ENCODE assay signal across 20 cellular contexts in the genomic region with DNA sequence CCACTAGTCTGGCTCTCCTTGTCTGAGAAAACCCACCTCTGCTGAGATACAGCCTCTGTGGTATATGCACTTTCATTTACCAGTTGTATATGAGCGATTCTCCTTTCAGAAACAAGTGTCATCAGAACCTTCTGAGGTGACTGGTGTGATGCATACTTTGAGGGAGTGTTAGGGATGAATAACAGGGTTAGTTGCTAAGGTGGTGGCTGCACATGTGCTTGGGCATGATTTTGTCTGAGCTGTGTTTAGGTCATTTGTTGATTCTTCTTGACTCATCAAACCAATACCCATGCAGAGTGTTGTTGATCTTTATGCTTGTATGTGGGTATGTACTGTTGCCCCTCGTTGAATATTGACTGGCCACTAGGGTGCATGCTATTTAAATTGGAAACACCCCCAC. TPM values are rescaled to one million over a fixed set of nuclear protein-coding genes. Genes with fewer than 3 reads are reported as not detected.
DNase-seq lines count a peak whose midpoint lies in the region; ATAC-seq, FAIRE-seq and TF ChIP-seq lines count a peak whose summit lies in the region.
"Had no signal": no experiment of that assay in that cellular context is flagged by ENCODE, and none has a peak within 500 bp of the region (broad histone marks: within the 10 kb centered on the region; RNA-seq: fewer than 3 reads in every experiment).

No MANE protein-coding gene starts in this region.

- intact Hi-C loops in kidney (cut with DNase I): no loop called here

- TF ChIP-seq CTCF in WTC11 (IDR thresholded peaks at IDR 0.05) (no peak), foreskin fibroblast (IDR thresholded peaks at IDR 0.05; ENCODE audit: low read depth, low read length) (no peak), kidney (IDR thresholded peaks at IDR 0.05; ENCODE audit: borderline replicate concordance, extremely low read depth, insufficient read depth) (no peak)

- peaks cover 6% of the 10 kb centered on the region; the same call in 1 of the 2 replicates for H3K36me3 Mint-ChIP-seq in WTC11

- peaks cover 13% of the 10 kb centered on the region for H3K4me1 Mint-ChIP-seq in WTC11

- peaks cover 3% of the 10 kb centered on the region; the same call in 1 of the 2 replicates for H3K9me3 Mint-ChIP-seq in WTC11

- H3K36me3 ChIP-seq in kidney (ENCODE audit: control insufficient read depth in 1 of 2, insufficient read depth in 2 of 2, low read length in 2 of 2): no peaks in the 10 kb centered on the region
- H3K36me3 ChIP-seq: MG63, neutrophil had no signal

- no peak overlapping the region for H3K27ac ChIP-seq in kidney (ENCODE audit: low read depth in 2 of 2, low read length in 2 of 2)
- H3K27ac ChIP-seq: neutrophil had no signal

- H3K4me3 ChIP-seq in foreskin fibroblast (ENCODE audit: low read depth in 1 of 2, low read length in 2 of 2) (no peak overlapping the region), kidney (ENCODE audit: low read length in 2 of 2) (no peak overlapping the region)
- H3K4me3 ChIP-seq: MG63 had no signal

- POLR2A ChIA-PET in WTC11 (lab: Charles Lee): no interaction called here

- peaks cover 0 to 10% of the 10 kb centered on the region in 2 donors for H3K4me1 ChIP-seq in kidney (ENCODE audit: control insufficient read depth in 1 of 2, insufficient read depth in 1 of 2, low read depth in 1 of 2, low read length in 2 of 2)

- peak; percentile 18 for DNase-seq in activated CD4-positive, alpha-beta T cell treated with anti-CD3 and anti-CD28 coated beads for 48 hours
- DNase-seq in activated CD4-positive, alpha-beta T cell treated with anti-CD3 and anti-CD28 coated beads for 4 hours: no peak
- DNase-seq in HCEC 1CT: peak; percentile 2
- DNase-seq in WTC11 (ENCODE audit: low spot score): no peak
- peak; percentile 11 to 29 for DNase-seq in foreskin fibroblast
- no peak for DNase-seq in kidney
- DNase-seq in COR-L47 (lab: John Stamatoyannopoulos, UW): no peak
- DNase-seq in GM12891 (ENCODE audit: insufficient read length, low spot score): no peak
- DNase-seq: activated effector memory CD4-positive, alpha-beta T cell treated with anti-CD3 and anti-CD28 coated beads, Interleukin-2, amount 50 U/mL, for 16 hours; MG63; NCI-H226; RPMI8226; stimulated activated naive CD4-positive, alpha-beta T cell; SW 1271; trophoblast cell had no signal

- no peak for FAIRE-seq in kidney (lab: Jason Lieb, UNC)
- no peak for FAIRE-seq in GM12891 (lab: Jason Lieb, UNC)
- FAIRE-seq: A204.1, colon, endometrium had no signal

- H3K4me3 Mint-ChIP-seq in WTC11: no peak overlapping the region
- H3K4me3 Mint-ChIP-seq: CD14-positive monocyte had no signal

- no peaks in the 10 kb centered on the region for H3K9me3 ChIP-seq in kidney (ENCODE audit: control insufficient read depth in 1 of 2, low read length in 2 of 2)
- H3K9me3 ChIP-seq: MG63, neutrophil had no signal

- ATAC-seq in WTC11: no peak

- CTCF ChIA-PET in WTC11 (lab: Charles Lee): no interaction called here

- peak overlapping the region; percentile 52; the same call in 1 of the 2 replicates for H3K27ac Mint-ChIP-seq in WTC11

- no peak overlapping the region for H3K9ac ChIP-seq in kidney (ENCODE audit: low read length in 2 of 2)

- TF ChIP-seq POLR2A in GM12891 (IDR thresholded peaks at IDR 0.05; ENCODE audit: low read depth, low read length): no peak

- H3K27me3 Mint-ChIP-seq in WTC11 (ENCODE audit: low read depth): no peaks in the 10 kb centered on the region

TF ChIP-seq in WTC11, 78 proteins besides CTCF, POLR2A, EP300 and RAD21 (continues in another document):
- no peak for TF ChIP-seq ZNF512 (CRISPR knock-in tag; IDR thresholded peaks at IDR 0.05; ENCODE audit: borderline replicate concordance)
- no peak for TF ChIP-seq NR1H2 (CRISPR knock-in tag; IDR thresholded peaks at IDR 0.05)
- no peak for TF ChIP-seq ZNF671 (CRISPR knock-in tag; IDR thresholded peaks at IDR 0.05)
- TF ChIP-seq TCF7 (CRISPR knock-in tag; IDR thresholded peaks at IDR 0.05; ENCODE audit: low read depth): no peak
- no peak for TF ChIP-seq SMAD4 (CRISPR knock-in tag; IDR thresholded peaks at IDR 0.05)
- no peak for TF ChIP-seq CDX4 (CRISPR knock-in tag; IDR thresholded peaks at IDR 0.05; ENCODE audit: borderline replicate concordance)
- no peak for TF ChIP-seq MYBL2 (CRISPR knock-in tag; IDR thresholded peaks at IDR 0.05)
- TF ChIP-seq ZNF416 (CRISPR knock-in tag; IDR thresholded peaks at IDR 0.05): no peak

TF ChIP-seq in GM12891, 5 proteins besides CTCF, POLR2A, EP300 and RAD21:
- TF ChIP-seq POU2F2 (IDR thresholded peaks at IDR 0.05; ENCODE audit: low read depth, low read length) (no peak), PAX5 (IDR thresholded peaks at IDR 0.05; ENCODE audit: insufficient read depth, low read length, severe bottlenecking) (no peak), POLR2AphosphoS5 (IDR thresholded peaks at IDR 0.05; ENCODE audit: low read depth, low read length) (no peak), SPI1 (IDR thresholded peaks at IDR 0.05; ENCODE audit: low read depth, low read length) (no peak), TAF1 (IDR thresholded peaks at IDR 0.05; ENCODE audit: low read depth, low read length) (no peak)
TF ChIP-seq in GM12891: peak in this region for 0.

RNA-seq across cellular contexts. Expression of gene DTD1, which starts 25.7 kb away (rescaled TPM):
- total RNA-seq in WTC11 (2021) (69.8 to 71.1 TPM (median 70.1 TPM) in 3 replicates), kidney (45.3 TPM)
- 47.4 TPM for polyA plus RNA-seq in kidney (ENCODE audit: insufficient read depth, low read depth, low replicate concordance)
- polyA plus RNA-seq in GM12891 (2012; ENCODE audit: low read depth, missing spikeins): 39.0 TPM

RNA-seq across cellular contexts. Expression of gene SMIM26, which starts 46.3 kb away (rescaled TPM):
- total RNA-seq in WTC11 (2021) (71.9 to 78.1 TPM (median 77.4 TPM) in 3 replicates), kidney (60.1 TPM)
- polyA plus RNA-seq in kidney (ENCODE audit: insufficient read depth, low read depth, low replicate concordance): 207 TPM
- polyA plus RNA-seq in GM12891 (2012; ENCODE audit: low read depth, missing spikeins): 135 TPM

Comparison
In these comparisons a context has a peak if more than half of its experiments do, and no peak if none do; other contexts are left out.
1. DNase-seq: peak in activated CD4-positive, alpha-beta T cell treated with anti-CD3 and anti-CD28 coated beads for 48 hours (single experiment), HCEC 1CT (single experiment) and foreskin fibroblast (2 of 2); none in activated CD4-positive, alpha-beta T cell treated with anti-CD3 and anti-CD28 coated beads for 4 hours (0 of 2), WTC11 (single experiment), kidney (single experiment), COR-L47 (single experiment) and GM12891 (single experiment).